In the genomic region with DNA sequence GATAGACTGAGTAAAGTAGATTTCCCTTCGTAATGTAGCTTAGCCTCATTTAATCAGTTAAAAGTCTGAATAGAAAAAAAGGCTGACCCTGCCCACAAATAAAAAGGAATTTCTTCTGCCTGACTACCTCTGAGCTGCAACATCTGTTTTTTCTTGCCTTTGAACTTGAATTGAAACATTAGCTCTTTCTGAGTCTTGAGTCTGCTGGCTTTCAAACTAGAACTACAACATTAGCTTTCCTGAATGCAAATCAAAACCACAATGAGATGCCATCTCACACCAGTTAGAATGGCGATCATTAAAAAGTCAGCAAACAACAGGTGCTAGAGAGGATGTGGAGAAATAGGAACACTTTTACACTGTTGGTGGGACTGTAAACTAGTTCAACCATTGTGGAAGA, we compare ENCODE assay signal across 12 cellular contexts. TPM values are rescaled to one million over a fixed set of nuclear protein-coding genes. Genes with fewer than 3 reads are reported as not detected.
"Had no signal": no experiment of that assay in that cellular context is flagged by ENCODE, and none has a peak within 500 bp of the region (broad histone marks: within the 10 kb centered on the region; RNA-seq: fewer than 3 reads in every experiment).

No MANE protein-coding gene starts in this region.

RNA-seq across cellular contexts. Expression of a gene that starts 19.9 kb away (rescaled TPM):
- total RNA-seq: activated naive CD4-positive, alpha-beta T cell treated with anti-CD3 and anti-CD28 coated beads for 36 hours; activated T-cell treated with anti-CD3 and anti-CD28 coated beads, Interleukin-2, amount 50 U/mL, for 72 hours; epithelial cell of proximal tubule; fibroblast of villous mesenchyme; heart left ventricle; liver; pancreas; psoas muscle; right cardiac atrium; skeletal muscle tissue; thyroid gland; upper lobe of right lung had no signal
- polyA plus RNA-seq: heart left ventricle, liver, pancreas, psoas muscle, right cardiac atrium had no signal
